In the genomic region with DNA sequence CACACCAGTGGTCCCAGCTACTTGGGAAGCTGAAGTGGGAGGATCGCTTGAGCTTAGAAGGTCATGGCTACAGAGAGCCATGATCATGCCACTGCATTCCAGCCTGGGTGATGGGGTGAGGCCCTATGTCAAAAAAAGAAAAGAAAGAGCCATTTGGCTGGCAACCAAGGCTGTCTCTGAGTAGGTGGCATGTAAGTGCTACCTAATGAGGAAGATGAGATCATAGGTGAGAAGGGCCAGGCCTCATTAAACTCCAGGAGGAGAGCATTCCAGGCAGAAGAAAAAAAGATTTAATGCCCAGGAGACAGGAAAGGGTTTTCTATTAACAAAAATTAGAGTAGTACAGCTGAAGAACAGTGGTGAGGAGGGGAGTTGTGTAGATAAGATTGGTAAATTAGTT, we compare ENCODE assay signal across 15 cellular contexts.
"Had no signal": no experiment of that assay in that cellular context is flagged by ENCODE, and none has a peak within 500 bp of the region (broad histone marks: within the 10 kb centered on the region; RNA-seq: fewer than 3 reads in every experiment).

No MANE protein-coding gene starts in this region.

- H3K4me3 ChIP-seq: adrenal gland, ascending aorta, dorsolateral prefrontal cortex, esophagus muscularis mucosa, ovary, prostate gland, right atrium auricular region, tibial artery had no signal

- H3K4me1 ChIP-seq: adrenal gland, ascending aorta, esophagus muscularis mucosa, prostate gland, right atrium auricular region, tibial artery had no signal

- H3K9me3 ChIP-seq: adrenal gland, ascending aorta, esophagus muscularis mucosa, ovary, prostate gland, right atrium auricular region, tibial artery had no signal

- H3K27ac ChIP-seq: adrenal gland, ascending aorta, dorsolateral prefrontal cortex, esophagus muscularis mucosa, ovary, prostate gland, right atrium auricular region, tibial artery had no signal

- H3K27me3 ChIP-seq: adrenal gland, ascending aorta, ovary, right atrium auricular region, tibial artery had no signal

- DNase-seq: activated T-cell treated with anti-CD3 and anti-CD28 coated beads, Interleukin-2, amount 50 U/mL, for 1 hour; dorsolateral prefrontal cortex; effector memory CD8-positive, alpha-beta T cell; hippocampal formation; ovary; T1000; tibial artery had no signal

- ATAC-seq: effector memory CD8-positive, alpha-beta T cell; left lobe of liver; natural killer cell treated with Interleukin-12 subunit alpha and Interleukin-12 subunit beta and Interleukin-15 and Interleukin-18, amount 100 ng/mL, for 72 hours; WTC11 had no signal

- H3K36me3 ChIP-seq: adrenal gland, ascending aorta, esophagus muscularis mucosa, ovary, prostate gland, right atrium auricular region, tibial artery had no signal
